Comparison of ENCODE assay signal across 19 cellular contexts in genomic region chr1:9165396-9165795, GRCh38. TPM values are rescaled to one million over a fixed set of nuclear protein-coding genes. Genes with fewer than 3 reads are reported as not detected.
DNase-seq lines count a peak whose midpoint lies in the region; ATAC-seq and TF ChIP-seq lines count a peak whose summit lies in the region.
"Had no signal": no experiment of that assay in that cellular context is flagged by ENCODE, and none has a peak within 500 bp of the region (broad histone marks: within the 10 kb centered on the region; RNA-seq: fewer than 3 reads in every experiment).

No MANE protein-coding gene starts in this region.

- no peaks in the 10 kb centered on the region for H3K9me3 Mint-ChIP-seq in HFFc6
- H3K9me3 Mint-ChIP-seq in naive thymus-derived CD8-positive, alpha-beta T cell: no peaks in the 10 kb centered on the region
- H3K9me3 Mint-ChIP-seq: activated T-cell treated with anti-CD3 and anti-CD28 coated beads, Interleukin-2, amount 50 U/mL, for 4 hours; neural crest cell had no signal

- H3K36me3 ChIP-seq in BLaER1 treated with 17β-estradiol and CSF1 and Interleukin-3, amounts not matched to agents 10 nM and 100 nM: peaks cover 0 to 18% (median 0%) of the 10 kb centered on the region in 11 experiments; a peak in 2 of 22 replicates
- H3K36me3 ChIP-seq in brain microvascular endothelial cell (replicated peaks): peaks cover 48% of the 10 kb centered on the region
- peaks cover 4% of the 10 kb centered on the region for H3K36me3 ChIP-seq in mucosa of stomach (ENCODE audit: control insufficient read depth, insufficient read depth, low read length)
- no peaks in the 10 kb centered on the region for H3K36me3 ChIP-seq in colonic mucosa
- H3K36me3 ChIP-seq: transverse colon had no signal

- H3K27me3 ChIP-seq in BLaER1 treated with 17β-estradiol and CSF1 and Interleukin-3, amounts not matched to agents 10 nM and 100 nM: no peaks in the 10 kb centered on the region
- H3K27me3 ChIP-seq in brain microvascular endothelial cell (replicated peaks) (no peaks in the 10 kb centered on the region), mucosa of stomach (ENCODE audit: control insufficient read depth, insufficient read depth, low read length) (no peaks in the 10 kb centered on the region), colonic mucosa (no peaks in the 10 kb centered on the region)
- H3K27me3 ChIP-seq: transverse colon had no signal

- H3K9me3 ChIP-seq in BLaER1 treated with 17β-estradiol and CSF1 and Interleukin-3, amounts not matched to agents 10 nM and 100 nM (replicated peaks in 1 of 11): no peaks in the 10 kb centered on the region
- no peaks in the 10 kb centered on the region for H3K9me3 ChIP-seq in mucosa of stomach (ENCODE audit: control insufficient read depth, low read length)
- no peaks in the 10 kb centered on the region for H3K9me3 ChIP-seq in colonic mucosa
- H3K9me3 ChIP-seq: transverse colon had no signal

- POLR2A ChIA-PET in naive thymus-derived CD8-positive, alpha-beta T cell (lab: Charles Lee): no interaction called here

- TF ChIP-seq CTCF in HFFc6 (IDR thresholded peaks at IDR 0.05) (no peak), brain microvascular endothelial cell (IDR thresholded peaks at IDR 0.05; ENCODE audit: low read depth, low read length, missing control alignments) (no peak), colonic mucosa (IDR thresholded peaks at IDR 0.05) (no peak)

- H3K27ac Mint-ChIP-seq in HFFc6: peak overlapping the region; percentile 97; the same call in 1 of the 2 replicates
- no peak overlapping the region for H3K27ac Mint-ChIP-seq in naive thymus-derived CD8-positive, alpha-beta T cell

- peak overlapping the region; percentile 58 to 89 (median 77) for H3K4me2 ChIP-seq in BLaER1 treated with 17β-estradiol and CSF1 and Interleukin-3, amounts not matched to agents 10 nM and 100 nM

- peaks cover 42 to 76% (median 51%) of the 10 kb centered on the region in 10 experiments for H3K4me1 ChIP-seq in BLaER1 treated with 17β-estradiol and CSF1 and Interleukin-3, amounts not matched to agents 10 nM and 100 nM
- peaks cover 79% of the 10 kb centered on the region for H3K4me1 ChIP-seq in mucosa of stomach (ENCODE audit: control insufficient read depth, insufficient read depth, low read length)
- peaks cover 4% of the 10 kb centered on the region for H3K4me1 ChIP-seq in colonic mucosa

- no peak overlapping the region; the same call in 1 of the 2 replicates for H3K4me3 Mint-ChIP-seq in HFFc6
- no peak overlapping the region for H3K4me3 Mint-ChIP-seq in naive thymus-derived CD8-positive, alpha-beta T cell
- H3K4me3 Mint-ChIP-seq: activated T-cell treated with anti-CD3 and anti-CD28 coated beads, Interleukin-2, amount 50 U/mL, for 4 hours; neural crest cell had no signal

- in situ Hi-C loops in brain microvascular endothelial cell (cut with HindIII; ENCODE audit: low pct_ligation_motif_present, low sequenced_read_pairs): no loop called here

- peak overlapping the region in 7 of 11 experiments; percentile 8 to 87 (median 35); a peak in 10 of 22 replicates for H3K9ac ChIP-seq in BLaER1 treated with 17β-estradiol and CSF1 and Interleukin-3, amounts not matched to agents 10 nM and 100 nM
- H3K9ac ChIP-seq in mucosa of stomach (ENCODE audit: low read length): peak overlapping the region; percentile 60
- no peak overlapping the region for H3K9ac ChIP-seq in colonic mucosa (ENCODE audit: low read depth in 2 of 2, low read length in 2 of 2)

- H3K27me3 Mint-ChIP-seq in HFFc6 (ENCODE audit: insufficient read depth): peaks cover 3% of the 10 kb centered on the region
- no peaks in the 10 kb centered on the region for H3K27me3 Mint-ChIP-seq in naive thymus-derived CD8-positive, alpha-beta T cell

- no peak overlapping the region for H3K4me3 ChIP-seq in BLaER1 treated with 17β-estradiol and CSF1 and Interleukin-3, amounts not matched to agents 10 nM and 100 nM
- H3K4me3 ChIP-seq in brain microvascular endothelial cell (ENCODE audit: low read depth, low read length): no peak overlapping the region
- no peak overlapping the region for H3K4me3 ChIP-seq in mucosa of stomach (ENCODE audit: low read length)
- H3K4me3 ChIP-seq in colonic mucosa: no peak overlapping the region
- H3K4me3 ChIP-seq: transverse colon had no signal

- H3K36me3 Mint-ChIP-seq in HFFc6 (ENCODE audit: low read depth): peaks cover 15% of the 10 kb centered on the region; the same call in 1 of the 2 replicates
- H3K36me3 Mint-ChIP-seq in naive thymus-derived CD8-positive, alpha-beta T cell: no peaks in the 10 kb centered on the region

- peaks cover 62% of the 10 kb centered on the region for H3K4me1 Mint-ChIP-seq in HFFc6 (ENCODE audit: low read depth)
- H3K4me1 Mint-ChIP-seq in naive thymus-derived CD8-positive, alpha-beta T cell: peaks cover 0 to 9% (median 1%) of the 10 kb centered on the region in 4 donors

- H4K20me1 ChIP-seq in BLaER1 treated with 17β-estradiol and CSF1 and Interleukin-3, amounts not matched to agents 10 nM and 100 nM: peaks cover 0 to 98% (median 32%) of the 10 kb centered on the region in 11 experiments; a peak in 13 of 22 replicates

- H3K27ac ChIP-seq in BLaER1 treated with 17β-estradiol and CSF1 and Interleukin-3, amounts not matched to agents 10 nM and 100 nM: peak overlapping the region in 7 of 11 experiments; percentile 18 to 92 (median 73); a peak in 10 of 22 replicates
- H3K27ac ChIP-seq in brain microvascular endothelial cell: peak overlapping the region; percentile 92
- H3K27ac ChIP-seq in colonic mucosa: no peak overlapping the region

- DNase-seq in HFFc6 (no peak), brain microvascular endothelial cell (peak; percentile 46), cerebellar nuclear complex (lab: John Stamatoyannopoulos, UW) (no peak), colonic mucosa (no peak)
- DNase-seq in naive thymus-derived CD8-positive, alpha-beta T cell: no peak
- DNase-seq: activated CD4-positive, alpha-beta T cell treated with anti-CD3 and anti-CD28 coated beads, Interleukin-2, amount 50 U/mL, for 1 hour; activated T-cell treated with anti-CD3 and anti-CD28 coated beads, Interleukin-2, amount 50 U/mL, for 4 hours; DMS79 treated with DMSO at 0.1 percent for 48 hours; hypothalamus; NCI-H2171 treated with DMSO at 0.1 percent for 48 hours; SIG-M5; stimulated activated CD4-positive, alpha-beta T cell treated with anti-CD3 and anti-CD28 coated beads, Interleukin-2, amount 100 ng/mL, for 48 hours; stimulated activated CD8-positive, alpha-beta memory T cell treated with anti-CD3 and anti-CD28 coated beads, Interleukin-4, amount 100 ng/mL, for 48 hours; transverse colon had no signal

- intact Hi-C loops in colonic mucosa (cut with DNase I): no loop called here

- ATAC-seq in activated CD4-positive, CD25-positive, alpha-beta regulatory T cell treated with anti-CD3 and anti-CD28 coated beads, Interleukin-2, amount 50 U/mL, for 24 hours: no peak
- no peak for ATAC-seq in naive thymus-derived CD8-positive, alpha-beta T cell
- ATAC-seq: activated T-cell treated with anti-CD3 and anti-CD28 coated beads, Interleukin-2, amount 50 U/mL, for 4 hours; sciatic nerve had no signal

RNA-seq across cellular contexts. Expression of gene GPR157, which starts 36.5 kb away (rescaled TPM):
- 10 to 100 TPM in 2 of 6 experiments, 1 to 10 TPM in 4; 8.2 to 11.1 (median 9.7) TPM for total RNA-seq in HFFc6 (2021; fragmentation: NEBNext Ultra II Directional; extraction: Animal tissue kit (Norgen Biotek cat#: 25700))
- 10 to 100 TPM; 12.2 to 15.9 TPM for total RNA-seq in colonic mucosa
- total RNA-seq in naive thymus-derived CD8-positive, alpha-beta T cell: 1 to 10 TPM; 5.4 to 5.6 TPM
- 1 to 10 TPM in 2 of 3 donors, under 1 TPM in 1; 0.56 to 3.1 (median 1.6) TPM for polyA plus RNA-seq in naive thymus-derived CD8-positive, alpha-beta T cell

Comparison
In these comparisons a context has a peak if more than half of its experiments do, and no peak if none do; other contexts are left out.
1. H3K9ac ChIP-seq: peak in BLaER1 treated with 17β-estradiol and CSF1 and Interleukin-3, amounts not matched to agents 10 nM and 100 nM (7 of 11) and mucosa of stomach (single experiment); none in colonic mucosa (0 of 2).